Comparison of ENCODE assay signal across 16 cellular contexts in genomic region chr5:102678267-102679058, GRCh38.
DNase-seq lines count a peak whose midpoint lies in the region; ATAC-seq, FAIRE-seq and TF ChIP-seq lines count a peak whose summit lies in the region.
"Had no signal": no experiment of that assay in that cellular context is flagged by ENCODE, and none has a peak within 500 bp of the region (broad histone marks: within the 10 kb centered on the region; RNA-seq: fewer than 3 reads in every experiment).

No MANE protein-coding gene starts in this region.

- no peak for TF ChIP-seq CTCF in choroid plexus epithelial cell (conservative IDR thresholded peaks at IDR 0.05; ENCODE audit: low read depth, low read length)

- H3K4me3 ChIP-seq in choroid plexus epithelial cell (ENCODE audit: low read depth, low read length): no peak overlapping the region
- H3K4me3 ChIP-seq: GM12878, thyroid gland had no signal

- no peak for ATAC-seq in GM19463 (IDR thresholded peaks at IDR 0.05; ENCODE audit: unreplicated experiment)
- ATAC-seq: GM12878, HepG2 had no signal

- DNase-seq in H54 (ENCODE audit: insufficient read length, low spot score) (no peak), NCI-H446 treated with DMSO at 0.1 percent for 48 hours (lab: John Stamatoyannopoulos, UW) (peak; percentile 96), choroid plexus epithelial cell (ENCODE audit: low read depth) (peak; percentile 61), non-pigmented ciliary epithelial cell (ENCODE audit: low read depth) (peak; percentile 30), cortex of kidney (lab: John Stamatoyannopoulos, UW) (no peak)
- no peak for DNase-seq in activated CD4-positive, CD25-positive, alpha-beta regulatory T cell (lab: John Stamatoyannopoulos, UW)
- DNase-seq: activated CD4-positive, alpha-beta T cell treated with anti-CD3 and anti-CD28 coated beads for 48 hours; activated naive CD4-positive, alpha-beta T cell treated with anti-CD3 and anti-CD28 coated beads, Interleukin-2, amount 50 U/mL, for 16 hours; NCI-H1048; nucleus accumbens; SIG-M5; stimulated activated CD4-positive, alpha-beta T cell treated with anti-CD3 and anti-CD28 coated beads, Interleukin-4, amount 100 ng/mL, for 1 hour; thyroid gland had no signal

- no peak for TF ChIP-seq POLR2A in H54 (IDR thresholded peaks at IDR 0.05; ENCODE audit: low read depth, low read length)

- peak; percentile 90 for FAIRE-seq in H54 (lab: Jason Lieb, UNC)
- FAIRE-seq: GM12878, HepG2 had no signal

Comparison
In these comparisons a context has a peak if more than half of its experiments do, and no peak if none do; other contexts are left out.
1. DNase-seq: peak in NCI-H446 treated with DMSO at 0.1 percent for 48 hours (single experiment), choroid plexus epithelial cell (single experiment) and non-pigmented ciliary epithelial cell (single experiment); none in H54 (single experiment), cortex of kidney (single experiment) and activated CD4-positive, CD25-positive, alpha-beta regulatory T cell (0 of 4).